ENCODE assay signal across 12 cellular contexts in the genomic region with DNA sequence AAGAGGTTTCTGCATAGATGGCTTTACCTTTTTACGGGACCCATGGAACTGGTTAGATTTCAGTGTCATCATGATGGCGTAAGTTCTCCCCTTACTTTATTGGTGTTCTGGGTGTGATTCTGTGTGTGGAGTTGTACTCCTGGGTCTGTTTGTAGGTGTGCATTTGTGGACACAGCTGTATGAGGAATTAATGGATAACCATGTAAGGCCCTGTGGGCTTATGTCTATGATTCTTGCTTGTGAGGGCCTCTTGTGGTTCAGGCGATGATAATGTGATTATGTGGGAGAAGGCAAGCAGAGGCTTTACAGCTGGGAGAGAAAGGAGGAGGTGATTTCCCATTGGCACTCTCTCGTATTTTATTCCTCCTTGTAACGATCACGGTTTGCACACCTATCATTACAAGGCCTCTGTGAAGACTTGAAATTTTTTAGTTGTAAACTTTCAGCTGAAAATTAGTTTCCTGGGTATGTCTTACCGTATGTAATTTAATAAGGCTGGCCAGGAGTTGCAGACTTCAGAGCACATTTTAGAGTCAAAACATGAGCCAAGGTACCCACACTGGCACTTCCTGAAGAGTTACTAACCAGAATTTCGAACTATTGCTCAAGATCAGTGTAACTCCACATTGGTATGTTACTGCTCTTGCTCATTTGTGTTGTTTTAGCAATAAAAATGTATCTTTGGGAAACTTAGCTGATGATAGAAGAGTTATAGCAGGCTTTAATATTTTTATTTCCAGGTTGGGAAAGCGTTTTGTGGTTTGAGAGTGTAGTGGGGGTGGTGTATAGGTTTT.
DNase-seq lines count a peak whose midpoint lies in the region; ATAC-seq and TF ChIP-seq lines count a peak whose summit lies in the region.
"Had no signal": no experiment of that assay in that cellular context is flagged by ENCODE, and none has a peak within 500 bp of the region (broad histone marks: within the 10 kb centered on the region; RNA-seq: fewer than 3 reads in every experiment).

No MANE protein-coding gene starts in this region.

- no peaks in the 10 kb centered on the region; the same call in 1 of the 2 replicates for H4K20me1 ChIP-seq in GM23338 (replicated peaks; ENCODE audit: insufficient read depth)

- no peak for DNase-seq in GM23338 (ENCODE audit: low spot score)
- DNase-seq in SK-N-MC (ENCODE audit: low read depth, low spot score), result no peak
- peak; percentile 88 for DNase-seq in fibroblast of peridontal ligament (ENCODE audit: extremely low read depth)
- DNase-seq in transverse colon, result peak; percentile 23
- no peak for DNase-seq in effector CD4-positive, alpha-beta T cell
- no peak for DNase-seq in stimulated activated naive B cell treated with anti-CD40 and anti-IgM and Interleukin-4, amounts not matched to agents 10 μg/mL and 1 μg/mL and 100 μg/mL, for 72 hours
- DNase-seq: activated T-cell treated with anti-CD3 and anti-CD28 coated beads, Interleukin-2, amount 50 U/mL, for 4 hours; aorta; NCI-H510A treated with DMSO at 0.1 percent for 48 hours had no signal

- H2AFZ ChIP-seq in GM23338, result no peak overlapping the region

- ATAC-seq in GM23338 (peak; percentile 42; the same call in 2 of the 3 replicates), HG02759 (IDR thresholded peaks at IDR 0.05; ENCODE audit: unreplicated experiment) (no peak)
- no peak for ATAC-seq in stimulated activated naive B cell treated with anti-CD40 and anti-IgM and Interleukin-4, amounts not matched to agents 10 μg/mL and 1 μg/mL and 100 μg/mL, for 72 hours (replicated peaks)
- ATAC-seq: activated T-cell treated with anti-CD3 and anti-CD28 coated beads, Interleukin-2, amount 50 U/mL, for 4 hours; Right ventricle myocardium inferior had no signal

- no peaks in the 10 kb centered on the region for H3K27me3 ChIP-seq in GM23338 (ENCODE audit: insufficient read depth)
- H3K27me3 ChIP-seq in transverse colon, result no peaks in the 10 kb centered on the region

- H3K9me2 ChIP-seq in GM23338 (ENCODE audit: insufficient read depth), result no peaks in the 10 kb centered on the region

- H3K9me3 Mint-ChIP-seq in GM23338, result no peaks in the 10 kb centered on the region
- no peaks in the 10 kb centered on the region for H3K9me3 Mint-ChIP-seq in stimulated activated naive B cell treated with anti-CD40 and anti-IgM and Interleukin-4, amounts not matched to agents 10 μg/mL and 1 μg/mL and 100 μg/mL, for 72 hours
- H3K9me3 Mint-ChIP-seq: activated T-cell treated with anti-CD3 and anti-CD28 coated beads, Interleukin-2, amount 50 U/mL, for 4 hours had no signal

- no peak for TF ChIP-seq CTCF in GM23338 (conservative IDR thresholded peaks at IDR 0.05; ENCODE audit: low read depth in 2 of 2)
- no peak for TF ChIP-seq CTCF in transverse colon (IDR thresholded peaks at IDR 0.05)

- H3K27me3 Mint-ChIP-seq in GM23338 (ENCODE audit: insufficient read depth, low read depth, poor library complexity), result no peaks in the 10 kb centered on the region
- peaks cover 4 to 5% of the 10 kb centered on the region in 2 donors for H3K27me3 Mint-ChIP-seq in stimulated activated naive B cell treated with anti-CD40 and anti-IgM and Interleukin-4, amounts not matched to agents 10 μg/mL and 1 μg/mL and 100 μg/mL, for 72 hours

- no peak overlapping the region for H3K4me3 Mint-ChIP-seq in GM23338
- H3K4me3 Mint-ChIP-seq in stimulated activated naive B cell treated with anti-CD40 and anti-IgM and Interleukin-4, amounts not matched to agents 10 μg/mL and 1 μg/mL and 100 μg/mL, for 72 hours, result no peak overlapping the region
- H3K4me3 Mint-ChIP-seq: activated T-cell treated with anti-CD3 and anti-CD28 coated beads, Interleukin-2, amount 50 U/mL, for 4 hours had no signal

- TF ChIP-seq POLR2A in transverse colon (IDR thresholded peaks at IDR 0.05), result no peak

- no peaks in the 10 kb centered on the region; the same call in 2 of the 3 replicates for H3K36me3 Mint-ChIP-seq in GM23338 (ENCODE audit: low read depth)
- no peaks in the 10 kb centered on the region for H3K36me3 Mint-ChIP-seq in stimulated activated naive B cell treated with anti-CD40 and anti-IgM and Interleukin-4, amounts not matched to agents 10 μg/mL and 1 μg/mL and 100 μg/mL, for 72 hours

- 58 to 60% methylated on average over 8 to 9 of the region's 9 CpGs for whole genome bisulfite sequencing in transverse colon (ENCODE audit: low coverage in 1 of 2), 2 donors

- H3K27ac Mint-ChIP-seq in GM23338, result peak overlapping the region; percentile 68
- H3K27ac Mint-ChIP-seq in stimulated activated naive B cell treated with anti-CD40 and anti-IgM and Interleukin-4, amounts not matched to agents 10 μg/mL and 1 μg/mL and 100 μg/mL, for 72 hours, result no peak overlapping the region

- H3K4me1 ChIP-seq in GM23338 (ENCODE audit: insufficient read depth), result peaks cover 31% of the 10 kb centered on the region
- peaks cover 0 to 50% (median 13%) of the 10 kb centered on the region in 4 donors for H3K4me1 ChIP-seq in transverse colon

- H3K27ac ChIP-seq in GM23338 (ENCODE audit: low read depth), result peak overlapping the region; percentile 8; the same call in 1 of the 2 replicates
- peak overlapping the region; percentile 95 for H3K27ac ChIP-seq in SK-N-MC
- H3K27ac ChIP-seq in transverse colon, result peak overlapping the region; percentile 50 to 78 (median 71)
- H3K27ac ChIP-seq: VCaP had no signal

- TF ChIP-seq EP300 in transverse colon (IDR thresholded peaks at IDR 0.05; ENCODE audit: low read depth), result no peak

- H3F3A ChIP-seq in GM23338 (replicated peaks; ENCODE audit: low read depth), result no peaks in the 10 kb centered on the region

- H3K4me3 ChIP-seq in GM23338, result no peak overlapping the region
- H3K4me3 ChIP-seq in SK-N-MC, result peak overlapping the region; percentile 74
- H3K4me3 ChIP-seq in transverse colon, result no peak overlapping the region

- H3K9ac ChIP-seq in SK-N-MC (ENCODE audit: insufficient read length), result peak overlapping the region; percentile 55

- intact Hi-C loops in transverse colon (cut with DNase I; ENCODE audit: low total_unique reads), result no loop called here

- H3K9me3 ChIP-seq in SK-N-MC (ENCODE audit: low read depth, low read length) (no peaks in the 10 kb centered on the region), transverse colon (no peaks in the 10 kb centered on the region)

- H3K79me2 ChIP-seq in GM23338 (replicated peaks; ENCODE audit: insufficient read depth), result no peaks in the 10 kb centered on the region

- in situ Hi-C loops in transverse colon (cut with MboI; ENCODE audit: low pct_ligation_motif_present in 1 of 4, low pct_unique_long_range_greater_than_20kb in 1 of 4, low sequenced_read_pairs in 3 of 4), result no loop called here

- no peak overlapping the region for H3K4me2 ChIP-seq in GM23338

- no peaks in the 10 kb centered on the region for H3K36me3 ChIP-seq in GM23338 (ENCODE audit: insufficient read depth)
- H3K36me3 ChIP-seq in SK-N-MC (ENCODE audit: insufficient read depth, low read length), result peaks cover 8% of the 10 kb centered on the region; the same call in 1 of the 2 replicates
- H3K36me3 ChIP-seq in transverse colon, result no peaks in the 10 kb centered on the region

- H3K4me1 Mint-ChIP-seq in GM23338, result peaks cover 40% of the 10 kb centered on the region
- H3K4me1 Mint-ChIP-seq in stimulated activated naive B cell treated with anti-CD40 and anti-IgM and Interleukin-4, amounts not matched to agents 10 μg/mL and 1 μg/mL and 100 μg/mL, for 72 hours, result no peaks in the 10 kb centered on the region

TF ChIP-seq in GM23338, 12 proteins besides CTCF, POLR2A, EP300 and RAD21 (continues in another document):
- no peak for TF ChIP-seq NANOG (IDR thresholded peaks at IDR 0.05; ENCODE audit: borderline replicate concordance)
- TF ChIP-seq, protein P1, sequence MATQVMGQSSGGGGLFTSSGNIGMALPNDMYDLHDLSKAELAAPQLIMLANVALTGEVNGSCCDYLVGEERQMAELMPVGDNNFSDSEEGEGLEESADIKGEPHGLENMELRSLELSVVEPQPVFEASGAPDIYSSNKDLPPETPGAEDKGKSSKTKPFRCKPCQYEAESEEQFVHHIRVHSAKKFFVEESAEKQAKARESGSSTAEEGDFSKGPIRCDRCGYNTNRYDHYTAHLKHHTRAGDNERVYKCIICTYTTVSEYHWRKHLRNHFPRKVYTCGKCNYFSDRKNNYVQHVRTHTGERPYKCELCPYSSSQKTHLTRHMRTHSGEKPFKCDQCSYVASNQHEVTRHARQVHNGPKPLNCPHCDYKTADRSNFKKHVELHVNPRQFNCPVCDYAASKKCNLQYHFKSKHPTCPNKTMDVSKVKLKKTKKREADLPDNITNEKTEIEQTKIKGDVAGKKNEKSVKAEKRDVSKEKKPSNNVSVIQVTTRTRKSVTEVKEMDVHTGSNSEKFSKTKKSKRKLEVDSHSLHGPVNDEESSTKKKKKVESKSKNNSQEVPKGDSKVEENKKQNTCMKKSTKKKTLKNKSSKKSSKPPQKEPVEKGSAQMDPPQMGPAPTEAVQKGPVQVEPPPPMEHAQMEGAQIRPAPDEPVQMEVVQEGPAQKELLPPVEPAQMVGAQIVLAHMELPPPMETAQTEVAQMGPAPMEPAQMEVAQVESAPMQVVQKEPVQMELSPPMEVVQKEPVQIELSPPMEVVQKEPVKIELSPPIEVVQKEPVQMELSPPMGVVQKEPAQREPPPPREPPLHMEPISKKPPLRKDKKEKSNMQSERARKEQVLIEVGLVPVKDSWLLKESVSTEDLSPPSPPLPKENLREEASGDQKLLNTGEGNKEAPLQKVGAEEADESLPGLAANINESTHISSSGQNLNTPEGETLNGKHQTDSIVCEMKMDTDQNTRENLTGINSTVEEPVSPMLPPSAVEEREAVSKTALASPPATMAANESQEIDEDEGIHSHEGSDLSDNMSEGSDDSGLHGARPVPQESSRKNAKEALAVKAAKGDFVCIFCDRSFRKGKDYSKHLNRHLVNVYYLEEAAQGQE (IDR thresholded peaks at IDR 0.05; ENCODE audit: unreplicated experiment), result no peak
- TF ChIP-seq POLR2AphosphoS5 (IDR thresholded peaks at IDR 0.05; ENCODE audit: low read depth), result no peak

Comparison
In these comparisons a context has a peak if more than half of its experiments do, and no peak if none do; other contexts are left out.
1. DNase-seq: peak in fibroblast of peridontal ligament (single experiment) and transverse colon (single experiment); none in GM23338 (single experiment), SK-N-MC (single experiment), effector CD4-positive, alpha-beta T cell (single experiment) and stimulated activated naive B cell treated with anti-CD40 and anti-IgM and Interleukin-4, amounts not matched to agents 10 μg/mL and 1 μg/mL and 100 μg/mL, for 72 hours (single experiment).
2. H3K27ac ChIP-seq: peak in every context shown above with its lines; median percentile 95 in SK-N-MC; 71 in transverse colon; 8 in GM23338.